In genomic region chr15:101198820-101199219, GRCh38 we compare ENCODE assay signal across 11 cellular contexts. TPM values are rescaled to one million over a fixed set of nuclear protein-coding genes. Genes with fewer than 3 reads are reported as not detected.
DNase-seq lines count a peak whose midpoint lies in the region; ATAC-seq, FAIRE-seq and TF ChIP-seq lines count a peak whose summit lies in the region.
"Had no signal": no experiment of that assay in that cellular context is flagged by ENCODE, and none has a peak within 500 bp of the region (broad histone marks: within the 10 kb centered on the region; RNA-seq: fewer than 3 reads in every experiment).

No MANE protein-coding gene starts in this region.

- no peak for DNase-seq in H9
- no peak for DNase-seq in Panc1 (ENCODE audit: low read depth, low spot score)
- no peak for DNase-seq in H1 (ENCODE audit: low read depth in 1 of 2, low spot score in 2 of 2)
- no peak for DNase-seq in ACHN
- DNase-seq in kidney glomerular epithelial cell (lab: John Stamatoyannopoulos, UW) = no peak
- DNase-seq in gastrocnemius medialis = no peak
- DNase-seq: activated effector memory CD4-positive, alpha-beta T cell treated with Interleukin-2 at 50 U/mL for 16 hours; foreskin keratinocyte had no signal

- H3T11ph ChIP-seq in H9 (ENCODE audit: low read length) = no peak overlapping the region

- no peak overlapping the region for H4K91ac ChIP-seq in H9 (ENCODE audit: insufficient read length, low read depth, low read length)
- H4K91ac ChIP-seq in H1 (replicated peaks; ENCODE audit: insufficient read length, low read length) = no peak overlapping the region

- H3K23ac ChIP-seq in H9 (ENCODE audit: insufficient read length, low read depth, low read length) = no peak overlapping the region
- H3K23ac ChIP-seq in H1 (ENCODE audit: insufficient read length) = no peak overlapping the region

- H2AFZ ChIP-seq in H9 (ENCODE audit: low read length) (no peak overlapping the region), H1 (ENCODE audit: low read length) (no peak overlapping the region)

- no peak for ATAC-seq in Panc1
- no peak for ATAC-seq in GM18519 (IDR thresholded peaks at IDR 0.05; ENCODE audit: low FRiP score, unreplicated experiment)
- ATAC-seq in gastrocnemius medialis = no peak
- ATAC-seq: foreskin keratinocyte, HCT116 had no signal

- no peak overlapping the region for H4K8ac ChIP-seq in H9 (replicated peaks; ENCODE audit: insufficient read length, low read depth, low read length)
- no peak overlapping the region; the same call in 1 of the 2 replicates for H4K8ac ChIP-seq in H1 (ENCODE audit: extremely low read depth, insufficient read depth, low read length)

- intact Hi-C loops in Panc1 (cut with micrococcal nuclease; ENCODE audit: unreplicated experiment) (no loop called here), gastrocnemius medialis (cut with DNase I; ENCODE audit: low total_unique reads) (no loop called here)

- H3K18ac ChIP-seq in H9 (ENCODE audit: insufficient read length, low read depth, low read length) (no peak overlapping the region), H1 (ENCODE audit: extremely low read depth, low read length) (peak overlapping the region; percentile 38; the same call in 1 of the 2 replicates)

- no peak for TF ChIP-seq POLR2A in H1 (IDR thresholded peaks at IDR 0.05; ENCODE audit: control extremely low read depth in 1 of 2, low read depth in 2 of 2, low read length in 2 of 2)
- TF ChIP-seq POLR2A in gastrocnemius medialis (IDR thresholded peaks at IDR 0.05) = no peak

- H3K27me3 Mint-ChIP-seq in H9 (ENCODE audit: low read depth) = no peaks in the 10 kb centered on the region; the same call in 1 of the 2 replicates

- CTCF ChIA-PET in Panc1 (lab: Charles Lee) = interaction anchor here (0.6 kb wide), 1 partner anchor 1455 kb away, joined by 3 read pairs; no protein-coding TSS in a partner anchor
- CTCF ChIA-PET in H1 (lab: Charles Lee; ENCODE audit: partially characterized antibody) = no interaction called here

- H3K36me3 Mint-ChIP-seq in H9 (ENCODE audit: insufficient read depth in 1 of 3, low read depth in 3 of 3) = no peaks in the 10 kb centered on the region

- in situ Hi-C loops in Panc1 (cut with HindIII; ENCODE audit: low pct_unique_long_range_greater_than_20kb, low sequenced_read_pairs) = no loop called here
- in situ Hi-C loops in ACHN (cut with HindIII; ENCODE audit: low pct_ligation_motif_present, low pct_unique_long_range_greater_than_20kb, low sequenced_read_pairs) = no loop called here
- in situ Hi-C loops in gastrocnemius medialis (cut with MboI; ENCODE audit: low sequenced_read_pairs in 4 of 4) = no loop called here

- TF ChIP-seq EP300 in H1 (IDR thresholded peaks at IDR 0.05; ENCODE audit: borderline replicate concordance in 1 of 2, low read depth in 2 of 2, low read length in 2 of 2) = no peak

- H2AK5ac ChIP-seq in H9 (ENCODE audit: insufficient read length, low read length) (no peak overlapping the region), H1 (ENCODE audit: low read depth, low read length) (no peak overlapping the region; the same call in 1 of the 2 replicates)

- no peak overlapping the region for H3K4me2 ChIP-seq in H9 (ENCODE audit: insufficient read depth, insufficient read length, low read length)
- peak overlapping the region; percentile 24 to 28; a peak in 2 of 4 replicates for H3K4me2 ChIP-seq in H1 (ENCODE audit: insufficient read depth in 1 of 2, low read depth in 2 of 2, low read length in 2 of 2)

- H3K56ac ChIP-seq in H9 (ENCODE audit: insufficient read length, low read depth, low read length) (no peak overlapping the region), H1 (replicated peaks; ENCODE audit: insufficient read length, low read depth, low read length) (no peak overlapping the region)

- H3K27ac ChIP-seq in H9 (ENCODE audit: insufficient read length, low read depth, low read length) (no peak overlapping the region), Panc1 (ENCODE audit: low read length) (peak overlapping the region; percentile 57), H1 (ENCODE audit: low read depth, low read length) (no peak overlapping the region), skin epidermis (peak overlapping the region in 20 of 21 experiments; percentile 42 to 91 (median 73)), gastrocnemius medialis (peak overlapping the region in 2 of 4 donors; percentile 1 to 44)

- H3K79me2 ChIP-seq in H9 (ENCODE audit: insufficient read depth, low read length) (peaks cover 45% of the 10 kb centered on the region), H1 (ENCODE audit: control insufficient read depth in 1 of 2, insufficient read depth in 2 of 2, low read length in 2 of 2) (peaks cover 12 to 94% of the 10 kb centered on the region in 2 experiments)

- H2BK120ac ChIP-seq in H9 (ENCODE audit: low read depth, low read length, poor library complexity, severe bottlenecking) = no peak overlapping the region
- H2BK120ac ChIP-seq in H1 (replicated peaks; ENCODE audit: low read depth, low read length) = no peak overlapping the region

- H2BK12ac ChIP-seq in H9 (ENCODE audit: insufficient read length, low read depth, low read length) = no peak overlapping the region
- 0 out of 2 replicates have a peak overlapping the region, but pooled peaks have one; percentile 78 for H2BK12ac ChIP-seq in H1 (ENCODE audit: low read depth, low read length)

- no peak for TF ChIP-seq CTCF in H9 (conservative IDR thresholded peaks at IDR 0.05)
- TF ChIP-seq CTCF in Panc1 (IDR thresholded peaks at IDR 0.05) = no peak
- TF ChIP-seq CTCF in H1 (IDR thresholded peaks at IDR 0.05; ENCODE audit: control extremely low read depth in 1 of 3, insufficient read depth in 1 of 3, low read depth in 1 of 3, low read length in 3 of 3) = no peak
- no peak for TF ChIP-seq CTCF in gastrocnemius medialis (IDR thresholded peaks at IDR 0.05 in 4 of 5, conservative IDR thresholded peaks at IDR 0.05 in 1 of 5)

- H3K36me3 ChIP-seq in Panc1 (ENCODE audit: control insufficient read depth, insufficient read depth, low read length) (no peaks in the 10 kb centered on the region), H1 (ENCODE audit: control insufficient read depth in 2 of 4, insufficient read depth in 4 of 4, low read length in 3 of 4) (no peaks in the 10 kb centered on the region), gastrocnemius medialis (no peaks in the 10 kb centered on the region)

- H3K4me1 ChIP-seq in H9 (ENCODE audit: insufficient read depth, low read length) (peaks cover 15% of the 10 kb centered on the region), Panc1 (ENCODE audit: control insufficient read depth, insufficient read depth, low read length) (peaks cover 60% of the 10 kb centered on the region), H1 (replicated peaks in 1 of 4; ENCODE audit: control insufficient read depth in 3 of 4, insufficient read depth in 4 of 4, low read length in 3 of 4) (peaks cover 10 to 31% (median 18%) of the 10 kb centered on the region in 4 experiments), gastrocnemius medialis (peaks cover 43 to 49% of the 10 kb centered on the region in 2 donors)

- no TSS peak for BruUV-seq in Panc1 (replicated peaks; lab: Mats Ljungman, UMichigan)

- H2BK20ac ChIP-seq in H9 (ENCODE audit: low read depth, low read length, poor library complexity, severe bottlenecking) (no peak overlapping the region), H1 (ENCODE audit: low read length) (no peak overlapping the region)

- no peaks in the 10 kb centered on the region for H3K9me3 Mint-ChIP-seq in H9

- FAIRE-seq in H1 (lab: Jason Lieb, UNC) = no peak

- no peak overlapping the region for H2BK5ac ChIP-seq in H9 (ENCODE audit: insufficient read length, low read length)
- H2BK5ac ChIP-seq in H1 (ENCODE audit: low read depth, low read length) = peak overlapping the region; percentile 87

- H3K4me3 ChIP-seq in Panc1 (ENCODE audit: low read depth in 2 of 2, low read length in 2 of 2) (no peak overlapping the region), H1 (ENCODE audit: extremely low read depth in 1 of 4, insufficient read depth in 2 of 4, low read depth in 3 of 4, low read length in 4 of 4) (no peak overlapping the region), skin epidermis (no peak overlapping the region), gastrocnemius medialis (no peak overlapping the region)

- H3K14ac ChIP-seq in H9 (ENCODE audit: insufficient read depth, low read length) (no peak overlapping the region; the same call in 1 of the 2 replicates), H1 (ENCODE audit: insufficient read length) (no peak overlapping the region)

- H3K9me3 ChIP-seq in H9 (ENCODE audit: control insufficient read depth, low read depth, low read length) (no peaks in the 10 kb centered on the region), Panc1 (ENCODE audit: control insufficient read depth, insufficient read depth, low read depth, low read length) (no peaks in the 10 kb centered on the region), H1 (ENCODE audit: insufficient read depth in 2 of 2, low read depth in 1 of 2, low read length in 1 of 2) (no peaks in the 10 kb centered on the region), gastrocnemius medialis (no peaks in the 10 kb centered on the region)

- H3K4me3 Mint-ChIP-seq in H9 = no peak overlapping the region

- POLR2A ChIA-PET in Panc1 (lab: Charles Lee) (no interaction called here), H1 (lab: Charles Lee; ENCODE audit: partially characterized antibody) (no interaction called here)

- TF ChIP-seq RAD21 in H1 (IDR thresholded peaks at IDR 0.05 in 1 of 2, conservative IDR thresholded peaks at IDR 0.05 in 1 of 2; ENCODE audit: low read depth in 2 of 2, low read length in 2 of 2) = no peak

- H3K27me3 ChIP-seq in H9 (ENCODE audit: insufficient read depth, low read length) (no peaks in the 10 kb centered on the region), Panc1 (ENCODE audit: control insufficient read depth, insufficient read depth, low read length) (no peaks in the 10 kb centered on the region), H1 (replicated peaks in 1 of 4; ENCODE audit: control insufficient read depth in 3 of 4, extremely low read depth in 1 of 4, insufficient read depth in 3 of 4, low read length in 3 of 4) (no peaks in the 10 kb centered on the region), gastrocnemius medialis (no peaks in the 10 kb centered on the region)
- H3K27me3 ChIP-seq: foreskin keratinocyte had no signal

- H3K9ac ChIP-seq in H9 (ENCODE audit: extremely low read depth, insufficient read length, low read length) (no peak overlapping the region), H1 (replicated peaks in 1 of 4; ENCODE audit: extremely low read depth in 1 of 4, low read depth in 3 of 4, low read length in 3 of 4) (no peak overlapping the region; a peak in 1 of 7 replicates)

- no peak overlapping the region for H3K4ac ChIP-seq in H9 (ENCODE audit: low read depth, low read length)
- no peak overlapping the region for H3K4ac ChIP-seq in H1 (replicated peaks; ENCODE audit: insufficient read length, low read depth, low read length)

- H3K79me1 ChIP-seq in H9 (ENCODE audit: insufficient read depth, low read depth, low read length, poor library complexity, severe bottlenecking) (peaks cover 12% of the 10 kb centered on the region), H1 (ENCODE audit: low read depth, low read length) (peaks cover 16% of the 10 kb centered on the region)

- H3K23me2 ChIP-seq in H9 (ENCODE audit: insufficient read length, low read depth, low read length, poor library complexity, severe bottlenecking) (peaks cover 2% of the 10 kb centered on the region), H1 (ENCODE audit: low read depth, low read length) (no peaks in the 10 kb centered on the region)

- no CpG with 5 or more reads among the region's 6 CpGs for WGBS in H9 (ENCODE audit: extremely low coverage, insufficient read length, low lambda C conversion rate)
- WGBS in H1 (ENCODE audit: extremely low coverage in 1 of 2, insufficient coverage in 1 of 2, insufficient read length in 1 of 2, insufficient replicate concordance in 2 of 2, low coverage in 1 of 2, low lambda C conversion rate in 2 of 2, missing lambda C conversion rate in 1 of 2), 2 experiments = 71% methylated on average over 6 of the region's 6 CpGs; no CpG with 5 or more reads in 1 of the 2 experiments

- no peak overlapping the region for H2BK15ac ChIP-seq in H9 (ENCODE audit: low read depth, low read length)
- peak overlapping the region; percentile 75; the same call in 1 of the 2 replicates for H2BK15ac ChIP-seq in H1 (ENCODE audit: low read length)

- peaks cover 54 to 60% of the 10 kb centered on the region in 2 experiments for H3K4me1 Mint-ChIP-seq in H9

- no peak overlapping the region for H4K5ac ChIP-seq in H9 (ENCODE audit: insufficient read length, low read depth, low read length)
- H4K5ac ChIP-seq in H1 (ENCODE audit: insufficient read length, low read depth, low read length) = no peak overlapping the region

- H3K27ac Mint-ChIP-seq in H9 = peak overlapping the region; percentile 54 to 86 (median 83); a peak in 6 of 7 replicates

- H4K20me1 ChIP-seq in H9 (ENCODE audit: control insufficient read depth, insufficient read depth, insufficient read length) (no peaks in the 10 kb centered on the region), H1 (replicated peaks in 1 of 2; ENCODE audit: control insufficient read depth in 1 of 2, insufficient read depth in 2 of 2, low read length in 2 of 2) (peaks cover 25% of the 10 kb centered on the region in 2 experiments)

RNA-seq across cellular contexts. Expression of gene CHSY1, which starts 53.0 kb away (rescaled TPM):
- 68.3 and 68.9 TPM in 2 replicates for total RNA-seq in H9 (2021)
- 50.8 TPM for total RNA-seq in Panc1 (2021; ENCODE audit: unreplicated experiment)
- polyA plus RNA-seq in Panc1 (2012; ENCODE audit: insufficient read length) = 21.5 TPM
- total RNA-seq in H1 (2021; fragmentation: NEBNext Ultra II Directional; extraction: Animal tissue kit (Norgen Biotek cat#: 25700)) = 60.3 and 60.7 TPM in 2 replicates
- polyA plus RNA-seq in H1 (2011; rRNA removed) = 15.5 and 24.9 TPM in 2 replicates
- 22.3 TPM for polyA plus RNA-seq in H1 (2011; cell fraction: cytosol; rRNA removed)
- 14.3 TPM for polyA plus RNA-seq in H1 (2011; cell fraction: nucleus; rRNA removed)
- polyA plus RNA-seq in H1 (2012, experiment 1 of 2) = 29.7 to 40.6 TPM (median 32.7 TPM) in 4 replicates
- 5.0 TPM for polyA plus RNA-seq in H1 (2012, experiment 2 of 2)
- 66.9 TPM for polyA plus RNA-seq in H1 (2013, experiment 1 of 2)
- 67.9 TPM for polyA plus RNA-seq in H1 (2013, experiment 2 of 2)
- polyA minus RNA-seq in H1 (2011; rRNA and poly(A)+ RNA removed) = 33.5 and 40.4 TPM in 2 replicates
- 26.6 TPM for polyA minus RNA-seq in H1 (2011; cell fraction: cytosol; rRNA and poly(A)+ RNA removed)
- 25.8 TPM for polyA minus RNA-seq in H1 (2011; cell fraction: nucleus; rRNA and poly(A)+ RNA removed)
- total RNA-seq in gastrocnemius medialis = 1 to 10 TPM; 4.6 to 8.3 (median 7.1) TPM

Comparison
In these comparisons a context has a peak if more than half of its experiments do, and no peak if none do; other contexts are left out.
1. H3K27ac ChIP-seq: peak in Panc1 (single experiment) and skin epidermis (20 of 21); none in H9 (single experiment) and H1 (single experiment).